ENCODE assay signal across 8 cellular contexts in the genomic region with DNA sequence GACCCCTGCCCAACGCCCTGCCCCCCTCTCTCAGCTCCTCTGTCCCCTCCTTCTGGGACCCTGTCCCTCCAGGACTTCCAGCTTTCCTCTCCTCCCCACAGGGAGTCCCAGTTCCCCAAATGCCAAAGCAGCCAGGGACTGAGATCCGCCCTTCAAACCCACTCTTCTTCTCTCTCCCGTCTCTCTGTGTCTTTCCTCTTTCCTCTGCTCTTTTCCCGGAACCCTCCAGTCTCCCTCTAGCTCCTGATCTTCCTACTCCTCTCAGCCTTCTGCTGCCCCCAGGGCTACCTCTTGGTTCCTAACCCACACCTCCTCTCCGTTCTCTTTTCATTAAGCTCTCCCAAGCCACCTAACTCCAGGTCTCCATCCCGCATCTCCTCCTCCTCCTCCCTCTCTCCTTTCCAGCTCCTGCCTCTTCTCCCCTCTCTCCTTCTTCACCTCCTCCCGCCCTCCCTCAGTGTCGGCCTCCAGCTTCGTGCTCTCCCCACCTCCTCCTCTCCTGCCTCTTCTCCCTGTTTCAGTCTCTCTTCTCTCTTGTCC. TPM values are rescaled to one million over a fixed set of nuclear protein-coding genes. Genes with fewer than 3 reads are reported as not detected.
DNase-seq lines count a peak whose midpoint lies in the region; ATAC-seq and TF ChIP-seq lines count a peak whose summit lies in the region.

A gene (minus strand): TSS at position 536 of the 540 bp plus-strand sequence. CDS start 555 bp downstream, outside the sequence.

- H3K27ac ChIP-seq in HL-60 (replicated peaks) (no peak within 1 kb of the TSS), adrenal gland (peak within 1 kb of the TSS; percentile 75 to 93 (median 83)), iPS-20b (ENCODE audit: low read length) (peak within 1 kb of the TSS; percentile 57), skin epidermis (peak within 1 kb of the TSS; percentile 27 to 92 (median 84))

- WGBS in adrenal gland, 4 donors, result 0 to 1% (median 0%) methylated on average over 8 to 9 of the region's 9 CpGs

- H3K4me1 Mint-ChIP-seq in CD14-positive monocyte, result peaks cover 44% of the 10 kb centered on the region

- H3K4me3 Mint-ChIP-seq in CD14-positive monocyte, result peak within 1 kb of the TSS; percentile 76 to 94

- peak within 1 kb of the TSS; percentile 92; the same call in 1 of the 2 replicates for H3K9ac ChIP-seq in iPS-20b (ENCODE audit: low read depth, low read length)

- H3K27me3 ChIP-seq in HL-60 (ENCODE audit: insufficient read depth, poor library complexity, severe bottlenecking), result no peaks in the 10 kb centered on the region
- no peaks in the 10 kb centered on the region for H3K27me3 ChIP-seq in adrenal gland
- no peaks in the 10 kb centered on the region for H3K27me3 ChIP-seq in iPS-20b (ENCODE audit: insufficient read depth, low read length)

- H3K27me3 Mint-ChIP-seq in CD14-positive monocyte (ENCODE audit: low read depth in 3 of 3), result peaks cover 11 to 28% (median 28%) of the 10 kb centered on the region in 3 donors

- peak in 1 of 2 donors; percentile 60 for TF ChIP-seq POLR2A in adrenal gland (IDR thresholded peaks at IDR 0.05)

- H3K9me3 Mint-ChIP-seq in CD14-positive monocyte, result peaks cover 0 to 3% (median 0%) of the 10 kb centered on the region in 7 donors

- H3K4me3 ChIP-seq in HL-60 (replicated peaks; ENCODE audit: insufficient read depth, low read length), result peak within 1 kb of the TSS; percentile 43
- peak within 1 kb of the TSS in 3 of 4 donors; percentile 22 to 60 (median 49) for H3K4me3 ChIP-seq in adrenal gland
- peak within 1 kb of the TSS; percentile 90 for H3K4me3 ChIP-seq in iPS-20b (ENCODE audit: low read length)
- peak within 1 kb of the TSS; percentile 36 to 53 (median 47) for H3K4me3 ChIP-seq in skin epidermis

- peak within 1 kb of the TSS; percentile 15 to 80 (median 66) for H3K27ac Mint-ChIP-seq in CD14-positive monocyte

- intact Hi-C loops in CD14-positive monocyte (cut with micrococcal nuclease) (loop anchor here (1.0 to 10.0 kb wide), 6 partner anchors 30 to 192 kb away; a partner anchor contains a TSS), adrenal gland (cut with DNase I) (loop anchor here in 1 of 2 donors (10.0 kb wide), 1 partner anchor 199 kb away; no protein-coding TSS in a partner anchor)

- no peak for DNase-seq in CD14-positive monocyte (ENCODE audit: low spot score)
- no peak for DNase-seq in HL-60 (ENCODE audit: low read depth in 1 of 2, low spot score in 1 of 2)
- peak in 2 of 7 donors; percentile 45 to 62 for DNase-seq in adrenal gland
- DNase-seq in activated CD8-positive, alpha-beta memory T cell treated with anti-CD3 and anti-CD28 coated beads for 24 hours, result no peak

- H3K9me3 ChIP-seq in adrenal gland (replicated peaks in 1 of 3) (no peaks in the 10 kb centered on the region), iPS-20b (ENCODE audit: insufficient read depth, low read depth, low read length) (no peaks in the 10 kb centered on the region)

- ATAC-seq in GM21367 (IDR thresholded peaks at IDR 0.05; ENCODE audit: unreplicated experiment), result no peak
- no peak for ATAC-seq in HG02610 (IDR thresholded peaks at IDR 0.05; ENCODE audit: unreplicated experiment)

- H3K4me1 ChIP-seq in adrenal gland (replicated peaks in 1 of 2) (peaks cover 11 to 13% of the 10 kb centered on the region in 2 donors), iPS-20b (ENCODE audit: insufficient read depth, low read length) (peaks cover 4% of the 10 kb centered on the region; the same call in 1 of the 2 replicates)

- peaks cover 0 to 6% of the 10 kb centered on the region in 2 donors for H3K36me3 Mint-ChIP-seq in CD14-positive monocyte

- TF ChIP-seq CTCF in CD14-positive monocyte (IDR thresholded peaks at IDR 0.05), result no peak
- no peak for TF ChIP-seq CTCF in HL-60 (IDR thresholded peaks at IDR 0.05; ENCODE audit: insufficient read depth, low read length)
- no peak for TF ChIP-seq CTCF in adrenal gland (IDR thresholded peaks at IDR 0.05)

- no peaks in the 10 kb centered on the region for H3K36me3 ChIP-seq in adrenal gland (replicated peaks in 1 of 2)
- no peaks in the 10 kb centered on the region for H3K36me3 ChIP-seq in iPS-20b (ENCODE audit: insufficient read depth, low read depth, low read length)

RNA-seq across cellular contexts. Expression of the gene that starts here (rescaled TPM):
- polyA plus RNA-seq in CD14-positive monocyte, result 1 to 10 TPM; 1.8 to 4.9 TPM
- 10 to 100 TPM in 7 of 8 donors, 1 to 10 TPM in 1; 6.0 to 44.2 (median 23.7) TPM for total RNA-seq in adrenal gland
- polyA plus RNA-seq in adrenal gland, result 100 to 1,000 TPM in 1 of 3 donors, 10 to 100 TPM in 2; 17.7 to 125 (median 50.4) TPM
